ENCODE assay signal across 8 cellular contexts in the genomic region with DNA sequence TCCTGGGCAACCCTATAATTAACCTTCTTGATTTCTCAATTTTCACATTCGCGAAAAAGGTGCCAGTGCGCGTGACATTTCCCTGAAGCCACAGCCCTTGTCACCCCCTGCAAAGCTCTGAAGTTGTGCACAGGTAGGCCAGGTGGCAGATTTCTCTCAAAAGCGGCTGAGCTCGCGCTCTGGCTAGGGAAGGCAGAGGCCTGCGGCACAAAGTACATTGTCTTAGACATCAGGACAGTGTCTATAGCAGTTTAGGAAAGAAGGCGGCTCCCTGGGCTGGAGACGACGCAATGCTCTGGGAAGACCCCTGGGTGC. TPM values are rescaled to one million over a fixed set of nuclear protein-coding genes. Genes with fewer than 3 reads are reported as not detected.
A peak's percentile ranks its signal among the peaks of the same experiment; 100 is the strongest.
DNase-seq lines count a peak whose midpoint lies in the region; ATAC-seq and TF ChIP-seq lines count a peak whose summit lies in the region.

No MANE protein-coding gene starts in this region.

- H3K4me1 ChIP-seq in iPS DF 6.9 (ENCODE audit: control insufficient read depth, insufficient read depth, low read length): 0 out of 2 replicates have a peak, but pooled peaks cover 1% of the 10 kb centered on the region

- H3K27ac Mint-ChIP-seq in activated B cell treated with CpG ODN at 0.5 μM for 24 hours: peak overlapping the region; percentile 88
- peak overlapping the region; percentile 94 for H3K27ac Mint-ChIP-seq in stimulated activated naive B cell treated with anti-CD40 and anti-IgM and Interleukin-4, amounts not matched to agents 10 μg/mL and 1 μg/mL and 100 μg/mL, for 72 hours

- CTCF ChIA-PET in activated B cell treated with CpG ODN at 0.5 μM for 24 hours (lab: Charles Lee): interaction anchor here (1.0 kb wide), 1 partner anchor 157 kb away, joined by 4 read pairs; no protein-coding TSS in a partner anchor

- H3K27ac ChIP-seq in iPS DF 6.9 (ENCODE audit: low read length): no peak overlapping the region

- H3K27me3 Mint-ChIP-seq in activated B cell treated with CpG ODN at 0.5 μM for 24 hours: no peaks in the 10 kb centered on the region
- no peaks in the 10 kb centered on the region for H3K27me3 Mint-ChIP-seq in stimulated activated naive B cell treated with anti-CD40 and anti-IgM and Interleukin-4, amounts not matched to agents 10 μg/mL and 1 μg/mL and 100 μg/mL, for 72 hours

- intact Hi-C loops in activated B cell treated with CpG ODN at 0.5 μM for 24 hours (cut with micrococcal nuclease): loop anchor here (1.0 to 2.0 kb wide), 10 partner anchors 43 to 391 kb away; partner anchors contain the start of genes ATP13A1, GMIP, ZNF101 and ZNF14

- no peaks in the 10 kb centered on the region for H3K27me3 ChIP-seq in iPS DF 6.9 (ENCODE audit: control insufficient read depth, insufficient read depth, low read length)

- POLR2A ChIA-PET in activated B cell treated with CpG ODN at 0.5 μM for 24 hours (lab: Charles Lee): interaction anchor here (0.5 to 3.5 kb wide), 15 partner anchors 13 to 277 kb away, joined by 3 to 45 read pairs (median 10); partner anchors contain the start of genes ATP13A1, ZNF101, ZNF14 and ZNF253

- peak overlapping the region; percentile 81 for H3K4me3 ChIP-seq in iPS DF 6.9 (ENCODE audit: low read length)

- ATAC-seq in GM18520 (IDR thresholded peaks at IDR 0.05; ENCODE audit: unreplicated experiment) (peak; percentile 1), HG02938 (IDR thresholded peaks at IDR 0.05; ENCODE audit: unreplicated experiment) (peak; percentile 16), activated B cell treated with CpG ODN at 0.5 μM for 24 hours (ENCODE audit: low read depth) (peak; percentile 7)
- peak; percentile 17 to 21 for ATAC-seq in stimulated activated naive B cell treated with anti-CD40 and anti-IgM and Interleukin-4, amounts not matched to agents 10 μg/mL and 1 μg/mL and 100 μg/mL, for 72 hours (replicated peaks)

- H3K36me3 ChIP-seq in iPS DF 6.9 (ENCODE audit: control insufficient read depth, insufficient read depth, low read length): no peaks in the 10 kb centered on the region

- H3K4me1 Mint-ChIP-seq in activated B cell treated with CpG ODN at 0.5 μM for 24 hours: peaks cover 45% of the 10 kb centered on the region
- H3K4me1 Mint-ChIP-seq in stimulated activated naive B cell treated with anti-CD40 and anti-IgM and Interleukin-4, amounts not matched to agents 10 μg/mL and 1 μg/mL and 100 μg/mL, for 72 hours: peaks cover 21 to 42% of the 10 kb centered on the region in 2 donors

- H3K4me3 Mint-ChIP-seq in activated B cell treated with CpG ODN at 0.5 μM for 24 hours: peak overlapping the region; percentile 97
- H3K4me3 Mint-ChIP-seq in stimulated activated naive B cell treated with anti-CD40 and anti-IgM and Interleukin-4, amounts not matched to agents 10 μg/mL and 1 μg/mL and 100 μg/mL, for 72 hours: peak overlapping the region; percentile 92 to 99

- H3K36me3 Mint-ChIP-seq in activated B cell treated with CpG ODN at 0.5 μM for 24 hours (ENCODE audit: low read depth): peaks cover 22% of the 10 kb centered on the region
- H3K36me3 Mint-ChIP-seq in stimulated activated naive B cell treated with anti-CD40 and anti-IgM and Interleukin-4, amounts not matched to agents 10 μg/mL and 1 μg/mL and 100 μg/mL, for 72 hours: peaks cover 19 to 32% of the 10 kb centered on the region in 2 donors

- DNase-seq in activated B cell treated with CpG ODN at 0.5 μM for 24 hours: no peak
- DNase-seq in iPS DF 6.9 (ENCODE audit: low read depth, low spot score): no peak
- DNase-seq in stimulated activated naive B cell treated with anti-CD40 and anti-IgM and Interleukin-4, amounts not matched to agents 10 μg/mL and 1 μg/mL and 100 μg/mL, for 72 hours: no peak
- DNase-seq in superior temporal gyrus (ENCODE audit: extremely low spot score): no peak
- DNase-seq in hippocampal formation (lab: John Stamatoyannopoulos, UW): no peak
- DNase-seq in DMS79 (lab: John Stamatoyannopoulos, UW): no peak

- H3K9me3 ChIP-seq in iPS DF 6.9 (ENCODE audit: control insufficient read depth, insufficient read depth, low read length): no peaks in the 10 kb centered on the region

- H3K9me3 Mint-ChIP-seq in activated B cell treated with CpG ODN at 0.5 μM for 24 hours: no peaks in the 10 kb centered on the region
- peaks cover 2 to 8% of the 10 kb centered on the region in 2 donors for H3K9me3 Mint-ChIP-seq in stimulated activated naive B cell treated with anti-CD40 and anti-IgM and Interleukin-4, amounts not matched to agents 10 μg/mL and 1 μg/mL and 100 μg/mL, for 72 hours

- TF ChIP-seq CTCF in activated B cell treated with CpG ODN at 0.5 μM for 24 hours (IDR thresholded peaks at IDR 0.05): no peak

- no CpG with 5 or more reads among the region's 11 CpGs for WGBS in iPS DF 6.9 (ENCODE audit: insufficient coverage, insufficient read length)

RNA-seq across cellular contexts. Expression of gene ZNF14, which starts 42.9 kb away (rescaled TPM):
- total RNA-seq in activated B cell treated with CpG ODN at 0.5 μM for 24 hours: 11.8 and 13.4 TPM in 2 replicates

RNA-seq across cellular contexts. Expression of gene ZNF506, which starts 45.7 kb away (rescaled TPM):
- 67.1 and 78.6 TPM in 2 replicates for total RNA-seq in activated B cell treated with CpG ODN at 0.5 μM for 24 hours
